In genomic region chr13:50115695-50116094, GRCh38 we compare ENCODE assay signal across 17 cellular contexts.
DNase-seq lines count a peak whose midpoint lies in the region; ATAC-seq, FAIRE-seq and TF ChIP-seq lines count a peak whose summit lies in the region.
"Had no signal": no experiment of that assay in that cellular context is flagged by ENCODE, and none has a peak within 500 bp of the region (broad histone marks: within the 10 kb centered on the region; RNA-seq: fewer than 3 reads in every experiment).

No MANE protein-coding gene starts in this region.

- H3K27me3 ChIP-seq in IMR-90 (ENCODE audit: control insufficient read depth, insufficient read depth, low read length) (no peaks in the 10 kb centered on the region), K562 (ENCODE audit: control insufficient read depth in 2 of 2, insufficient read depth in 2 of 2, low read length in 2 of 2) (no peaks in the 10 kb centered on the region), thymus (ENCODE audit: control insufficient read depth, insufficient read depth) (no peaks in the 10 kb centered on the region)

- H3K4me2 ChIP-seq in IMR-90 (ENCODE audit: low read depth, low read length) (no peak overlapping the region), K562 (ENCODE audit: insufficient read depth, low read length) (no peak overlapping the region)

- H3K23ac ChIP-seq in IMR-90 (ENCODE audit: low read depth, low read length), result peak overlapping the region; percentile 45; the same call in 1 of the 2 replicates

- peaks cover 17% of the 10 kb centered on the region; the same call in 1 of the 2 replicates for H4K20me1 ChIP-seq in IMR-90 (ENCODE audit: insufficient read depth, low read length)
- no peaks in the 10 kb centered on the region for H4K20me1 ChIP-seq in K562 (replicated peaks; ENCODE audit: control insufficient read depth, insufficient read depth, low read length)

- 100% methylated on average over 1 to 2 of the region's 3 CpGs for WGBS in IMR-90 (ENCODE audit: extremely low coverage in 2 of 2, insufficient read length in 1 of 2), 2 experiments
- WGBS in K562 (ENCODE audit: insufficient coverage, low coverage, missing lambda C conversion rate), result 53% methylated on average over 3 of the region's 3 CpGs
- 96% methylated on average over 3 of the region's 3 CpGs for WGBS in thymus

- no peak overlapping the region for H3K18ac ChIP-seq in IMR-90 (ENCODE audit: low read depth, low read length)

- H4K5ac ChIP-seq in IMR-90 (ENCODE audit: low read depth, low read length), result no peak overlapping the region

- H3K14ac ChIP-seq in IMR-90 (replicated peaks; ENCODE audit: low read depth, low read length), result no peak overlapping the region

- no peak for ATAC-seq in IMR-90 (ENCODE audit: low read depth)
- ATAC-seq in K562, result peak; percentile 16
- ATAC-seq: GM12878 had no signal

- no TSS peak for BruUV-seq in IMR-90 (replicated peaks; lab: Mats Ljungman, UMichigan)
- BruUV-seq in K562 (replicated peaks; lab: Mats Ljungman, UMichigan), result no TSS peak

- no peak overlapping the region for H2BK120ac ChIP-seq in IMR-90 (ENCODE audit: low read depth, low read length)

- no peak overlapping the region for H3K27ac ChIP-seq in IMR-90 (ENCODE audit: insufficient read depth, low read length)
- no peak overlapping the region for H3K27ac ChIP-seq in K562 (ENCODE audit: extremely low read depth, low read depth, low read length)
- peak overlapping the region; percentile 42 for H3K27ac ChIP-seq in thymus (ENCODE audit: low read depth)
- H3K27ac ChIP-seq in kidney (ENCODE audit: low read depth in 2 of 2, low read length in 2 of 2), result no peak overlapping the region
- H3K27ac ChIP-seq: 22Rv1 had no signal

- TF ChIP-seq CTCF in IMR-90 (conservative IDR thresholded peaks at IDR 0.05; ENCODE audit: low read depth, low read length), result no peak
- no peak for TF ChIP-seq CTCF in K562 (IDR thresholded peaks at IDR 0.05 in 2 of 3, conservative IDR thresholded peaks at IDR 0.05 in 1 of 3; ENCODE audit: insufficient read depth in 2 of 3, low read depth in 1 of 3, low read length in 3 of 3)
- TF ChIP-seq CTCF in D721Med (IDR thresholded peaks at IDR 0.05; ENCODE audit: insufficient read depth, missing control alignments), result no peak
- no peak for TF ChIP-seq CTCF in kidney (IDR thresholded peaks at IDR 0.05; ENCODE audit: borderline replicate concordance, extremely low read depth, insufficient read depth)

- no peak overlapping the region for H4K91ac ChIP-seq in IMR-90 (ENCODE audit: insufficient read depth, low read depth, low read length)

- H3K9ac ChIP-seq in IMR-90 (ENCODE audit: low read depth, low read length) (no peak overlapping the region), K562 (ENCODE audit: insufficient read depth in 1 of 2, low read depth in 2 of 2, low read length in 2 of 2) (no peak overlapping the region), kidney (ENCODE audit: low read length in 2 of 2) (no peak overlapping the region)

- H3K4me1 ChIP-seq in IMR-90 (ENCODE audit: control insufficient read depth, insufficient read depth, low read length) (peaks cover 2% of the 10 kb centered on the region), K562 (replicated peaks in 1 of 2; ENCODE audit: control insufficient read depth in 2 of 2, insufficient read depth in 2 of 2, low read length in 2 of 2) (peaks cover 3 to 6% of the 10 kb centered on the region in 2 experiments; a peak in 3 of 5 replicates), thymus (ENCODE audit: control insufficient read depth, insufficient read depth, low read length) (peaks cover 10% of the 10 kb centered on the region), kidney (ENCODE audit: control insufficient read depth in 1 of 2, insufficient read depth in 1 of 2, low read depth in 1 of 2, low read length in 2 of 2) (no peaks in the 10 kb centered on the region)

- DNase-seq in DMS79 treated with DMSO at 0.1 percent for 48 hours (lab: John Stamatoyannopoulos, UW) (peak; percentile 10), DMS79 (lab: John Stamatoyannopoulos, UW) (no peak), IMR-90 (no peak), K562 (ENCODE audit: extremely low read depth in 1 of 4, low spot score in 3 of 4) (no peak), D721Med (ENCODE audit: insufficient read length, low spot score) (no peak), retina (no peak), kidney (no peak)
- DNase-seq: C1 segment of cervical spinal cord; CD4-positive, alpha-beta memory T cell; HFFc6 had no signal

- peaks cover 5% of the 10 kb centered on the region for H3K36me3 ChIP-seq in IMR-90 (ENCODE audit: control insufficient read depth, insufficient read depth, low read length)
- H3K36me3 ChIP-seq in K562 (ENCODE audit: control insufficient read depth, insufficient read depth, low read length), result no peaks in the 10 kb centered on the region
- H3K36me3 ChIP-seq in thymus (ENCODE audit: control insufficient read depth, insufficient read depth), result peaks cover 5% of the 10 kb centered on the region
- H3K36me3 ChIP-seq in kidney (ENCODE audit: control insufficient read depth in 1 of 2, insufficient read depth in 2 of 2, low read length in 2 of 2), result no peaks in the 10 kb centered on the region
- H3K36me3 ChIP-seq: HAP-1 had no signal

- H2AFZ ChIP-seq in IMR-90 (replicated peaks; ENCODE audit: low read length, poor library complexity) (no peak overlapping the region), K562 (ENCODE audit: low read depth, low read length) (no peak overlapping the region)

- H3K9me1 ChIP-seq in IMR-90 (ENCODE audit: insufficient read depth, low read length), result peaks cover 1% of the 10 kb centered on the region; the same call in 1 of the 2 replicates
- H3K9me1 ChIP-seq in K562 (ENCODE audit: control insufficient read depth, insufficient read depth, low read length), result no peaks in the 10 kb centered on the region

- no peak for TF ChIP-seq EP300 in K562 (IDR thresholded peaks at IDR 0.05; ENCODE audit: low read length)

- peaks cover 35% of the 10 kb centered on the region for H3K79me2 ChIP-seq in K562 (ENCODE audit: control insufficient read depth, insufficient read depth, low read length)

- H3K4ac ChIP-seq in IMR-90 (ENCODE audit: low read depth, low read length), result no peak overlapping the region

- no peak overlapping the region; the same call in 1 of the 2 replicates for H2AK5ac ChIP-seq in IMR-90 (ENCODE audit: low read depth, low read length)

- dilution Hi-C loops in IMR-90 (cut with HindIII; ENCODE audit: low sequenced_read_pairs, unreplicated experiment), result no loop called here

- H2BK20ac ChIP-seq in IMR-90 (ENCODE audit: low read depth, low read length), result no peak overlapping the region

- POLR2A ChIA-PET in IMR-90 (lab: Charles Lee; ENCODE audit: unreplicated experiment) (no interaction called here), K562 (lab: Yijun Ruan, JAX) (interaction anchor here (0.7 to 1.4 kb wide), 3 partner anchors 11 to 1245 kb away, joined by 3 to 7 read pairs (median 3); no protein-coding TSS in a partner anchor)

- no peak overlapping the region for H2BK15ac ChIP-seq in IMR-90 (ENCODE audit: low read depth, low read length)

- in situ Hi-C loops in IMR-90 (cut with MboI; ENCODE audit: low sequenced_read_pairs), result no loop called here
- in situ Hi-C loops in K562 (cut with MboI), result no loop called here

- FAIRE-seq in K562 (lab: Jason Lieb, UNC), result no peak
- no peak for FAIRE-seq in D721Med (lab: Jason Lieb, UNC)
- FAIRE-seq in kidney (lab: Jason Lieb, UNC), result no peak
- FAIRE-seq: GM12878, H1, HepG2, HTR-8/SVneo had no signal

- H3K56ac ChIP-seq in IMR-90 (ENCODE audit: extremely low read depth, insufficient read depth, low read length), result no peak overlapping the region

- intact Hi-C loops in IMR-90 (cut with micrococcal nuclease), result no loop called here
- intact Hi-C loops in K562 (cut with micrococcal nuclease), result no loop called here
- intact Hi-C loops in kidney (cut with DNase I), result no loop called here

- TF ChIP-seq RAD21 in IMR-90 (IDR thresholded peaks at IDR 0.05; ENCODE audit: low read length) (no peak), K562 (CRISPR knock-in tag; conservative IDR thresholded peaks at IDR 0.05 in 1 of 2, IDR thresholded peaks at IDR 0.05 in 1 of 2) (no peak)

- TF ChIP-seq POLR2A in IMR-90 (IDR thresholded peaks at IDR 0.05; ENCODE audit: low read depth, low read length) (no peak), K562 (conservative IDR thresholded peaks at IDR 0.05) (no peak)

- H2BK5ac ChIP-seq in IMR-90 (ENCODE audit: low read depth, low read length, poor library complexity, severe bottlenecking), result no peak overlapping the region

- no peaks in the 10 kb centered on the region for H3K9me3 ChIP-seq in IMR-90 (ENCODE audit: control insufficient read depth, insufficient read depth, low read length)
- no peaks in the 10 kb centered on the region for H3K9me3 ChIP-seq in K562 (replicated peaks; ENCODE audit: control insufficient read depth, insufficient read depth, low read depth, low read length)
- no peaks in the 10 kb centered on the region for H3K9me3 ChIP-seq in thymus (ENCODE audit: control insufficient read depth)
- no peaks in the 10 kb centered on the region for H3K9me3 ChIP-seq in kidney (ENCODE audit: control insufficient read depth in 1 of 2, low read length in 2 of 2)
- H3K9me3 ChIP-seq: HAP-1 had no signal

- no peak overlapping the region for H4K8ac ChIP-seq in IMR-90 (ENCODE audit: low read depth in 2 of 2, low read length in 2 of 2)

- H3K79me1 ChIP-seq in IMR-90 (ENCODE audit: low read depth in 1 of 2, low read length in 2 of 2), result peaks cover 14 to 22% of the 10 kb centered on the region in 2 experiments; a peak in 3 of 4 replicates

- no peak overlapping the region for H3K4me3 ChIP-seq in IMR-90 (ENCODE audit: insufficient read depth, low read depth, low read length)
- no peak overlapping the region for H3K4me3 ChIP-seq in K562
- no peak overlapping the region for H3K4me3 ChIP-seq in thymus (ENCODE audit: low read length)
- no peak overlapping the region for H3K4me3 ChIP-seq in kidney (ENCODE audit: low read length in 2 of 2)
- H3K4me3 ChIP-seq: GM12878, HAP-1 had no signal

- no peak overlapping the region for H2AK9ac ChIP-seq in IMR-90 (replicated peaks; ENCODE audit: low read depth, low read length, poor library complexity)

- CTCF ChIA-PET in IMR-90 (lab: Yijun Ruan, JAX), result no interaction called here
- CTCF ChIA-PET in K562 (lab: Yijun Ruan, JAX; ENCODE audit: low intra/inter-chr PET ratio), result no interaction called here

TF ChIP-seq in IMR-90, 13 proteins besides CTCF, POLR2A, EP300 and RAD21 (continues in another document):
- TF ChIP-seq BHLHE40 (IDR thresholded peaks at IDR 0.05; ENCODE audit: low read depth, low read length) (no peak), NFE2L2 (IDR thresholded peaks at IDR 0.05; ENCODE audit: low read depth, low read length) (no peak)

TF ChIP-seq in K562, 482 proteins besides CTCF, POLR2A, EP300 and RAD21:
- peak; percentile 10 for TF ChIP-seq RBM25 (IDR thresholded peaks at IDR 0.05; ENCODE audit: low read depth, low read length, severe bottlenecking)
- no peak for TF ChIP-seq ETV1 (tag; conservative IDR thresholded peaks at IDR 0.05; ENCODE audit: low read depth)
TF ChIP-seq in K562: peak in this region for 1.
